ENCODE assay signal across 1 cellular context in the genomic region with DNA sequence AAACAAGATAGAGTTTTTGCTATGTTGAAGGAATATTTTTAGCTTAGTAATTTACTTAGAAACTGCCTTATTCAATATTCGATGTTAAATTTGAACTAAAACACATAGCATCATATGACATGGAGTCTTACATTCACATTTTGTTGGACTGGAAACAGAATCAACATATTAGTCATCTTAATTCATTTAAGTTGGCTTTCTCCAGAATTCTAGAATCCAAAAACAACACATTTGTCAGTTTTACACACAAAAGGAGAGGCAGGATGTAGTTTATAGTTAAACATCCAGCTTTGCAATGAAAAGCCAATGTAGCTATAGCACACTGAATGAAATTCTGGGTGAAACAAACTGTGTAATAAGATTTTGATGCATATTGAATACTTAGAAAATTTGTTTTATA.
TF ChIP-seq lines count a peak whose summit lies in the region.

No MANE protein-coding gene starts in this region.

TF ChIP-seq in endothelial cell of umbilical vein, 7 proteins besides CTCF, POLR2A, EP300 and RAD21:
- no peak for TF ChIP-seq JUN (IDR thresholded peaks at IDR 0.05; ENCODE audit: borderline replicate concordance, insufficient read depth, insufficient read length, low read depth)
- no peak for TF ChIP-seq GATA2 (IDR thresholded peaks at IDR 0.05; ENCODE audit: insufficient read depth, insufficient read length, low read depth, low read length)
- TF ChIP-seq MAX (IDR thresholded peaks at IDR 0.05; ENCODE audit: insufficient read depth, insufficient read length): no peak
- no peak for TF ChIP-seq EZH2 (IDR thresholded peaks at IDR 0.05; ENCODE audit: borderline replicate concordance, low read depth, low read length, severe bottlenecking)
- no peak for TF ChIP-seq MYC (IDR thresholded peaks at IDR 0.05; ENCODE audit: low read depth, low read length)
- no peak for TF ChIP-seq POLR2AphosphoS5 (IDR thresholded peaks at IDR 0.05; ENCODE audit: insufficient read depth, low read depth, low read length)
- TF ChIP-seq FOS (IDR thresholded peaks at IDR 0.05; ENCODE audit: borderline replicate concordance, insufficient read depth, low read length): no peak
